In the genomic region with DNA sequence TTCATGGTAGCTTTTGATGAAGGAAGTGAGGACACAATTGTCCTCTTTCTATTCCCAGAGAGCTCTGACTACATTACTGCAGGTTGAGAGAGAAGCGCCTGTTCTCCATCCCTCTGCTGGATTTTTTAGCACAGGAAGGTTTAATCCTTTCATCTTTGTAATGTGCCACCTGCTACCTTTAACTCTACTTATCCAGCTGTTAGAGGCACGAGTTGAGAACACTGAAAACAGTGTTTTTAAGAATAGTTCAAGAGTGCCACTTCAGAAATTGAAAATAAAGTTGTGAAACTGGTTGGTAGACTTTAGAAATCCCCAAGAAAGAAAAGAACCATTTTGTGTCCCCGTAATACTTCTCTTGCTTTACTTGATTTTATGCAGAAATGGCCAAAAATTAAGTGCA, we compare ENCODE assay signal across 25 cellular contexts. TPM values are rescaled to one million over a fixed set of nuclear protein-coding genes. Genes with fewer than 3 reads are reported as not detected.
DNase-seq lines count a peak whose midpoint lies in the region; ATAC-seq, FAIRE-seq and TF ChIP-seq lines count a peak whose summit lies in the region.
"Had no signal": no experiment of that assay in that cellular context is flagged by ENCODE, and none has a peak within 500 bp of the region (broad histone marks: within the 10 kb centered on the region; RNA-seq: fewer than 3 reads in every experiment).

No MANE protein-coding gene starts in this region.

- H3K4me1 ChIP-seq in MM.1S (ENCODE audit: low read length) (0 out of 2 replicates have a peak, but pooled peaks cover 12% of the 10 kb centered on the region), right cardiac atrium (ENCODE audit: control insufficient read depth, insufficient read depth, low read length) (no peaks in the 10 kb centered on the region), body of pancreas (no peaks in the 10 kb centered on the region)
- H3K4me1 ChIP-seq: BE2C had no signal

- ATAC-seq in right cardiac atrium (no peak), HG03432 (IDR thresholded peaks at IDR 0.05; ENCODE audit: unreplicated experiment) (no peak), body of pancreas (no peak)
- ATAC-seq: GM23338, HepG2 had no signal

- peak; percentile 61 for FAIRE-seq in D721Med (lab: Jason Lieb, UNC)
- FAIRE-seq: A204.1, GM12892, GM18507, H54, HepG2 had no signal

- H3K9me3 ChIP-seq in MM.1S (replicated peaks; ENCODE audit: insufficient read depth, low read length) (no peaks in the 10 kb centered on the region), right cardiac atrium (ENCODE audit: control insufficient read depth, low read length) (no peaks in the 10 kb centered on the region), body of pancreas (no peaks in the 10 kb centered on the region)
- H3K9me3 ChIP-seq: BE2C had no signal

- H3K4me3 ChIP-seq in MM.1S (ENCODE audit: low read length) (no peak overlapping the region), right cardiac atrium (ENCODE audit: low read length) (no peak overlapping the region), body of pancreas (no peak overlapping the region)
- H3K4me3 ChIP-seq: GM23338 had no signal

- H3K27me3 ChIP-seq in MM.1S (replicated peaks; ENCODE audit: insufficient read depth, low read length) (no peaks in the 10 kb centered on the region), right cardiac atrium (ENCODE audit: control insufficient read depth, insufficient read depth) (no peaks in the 10 kb centered on the region), body of pancreas (no peaks in the 10 kb centered on the region)

- H2AFZ ChIP-seq in MM.1S (ENCODE audit: low read length), result peak overlapping the region; percentile 27; the same call in 1 of the 2 replicates
- H2AFZ ChIP-seq: GM23338 had no signal

- WGBS in right cardiac atrium, result 73% methylated on average over 3 of the region's 3 CpGs
- WGBS in body of pancreas, 2 donors, result 68 to 80% methylated on average over 3 of the region's 3 CpGs

- no peaks in the 10 kb centered on the region for H4K20me1 ChIP-seq in MM.1S (ENCODE audit: insufficient read depth, low read length)

- no peak for DNase-seq in D721Med (ENCODE audit: insufficient read length, low spot score)
- DNase-seq in MM.1S, result peak; percentile 35
- DNase-seq in left kidney (ENCODE audit: low read depth, low spot score), result peak; percentile 37
- peak; percentile 22 for DNase-seq in pons (ENCODE audit: low spot score)
- DNase-seq in right cardiac atrium, result no peak
- no peak for DNase-seq in body of pancreas
- DNase-seq in NCI-H2227 treated with DMSO at 0.1 percent for 48 hours (lab: John Stamatoyannopoulos, UW), result no peak
- DNase-seq: ACHN; BE2C; C1 segment of cervical spinal cord; CD4-positive, CD25-positive, alpha-beta regulatory T cell; CD8-positive, alpha-beta memory T cell; COR-L47; DMS153; DMS79; GDM1; HCEC 1CT had no signal

- no peaks in the 10 kb centered on the region for H3K9me2 ChIP-seq in MM.1S (replicated peaks; ENCODE audit: insufficient read depth, low read length)

- no peak for TF ChIP-seq POLR2A in body of pancreas (IDR thresholded peaks at IDR 0.05)

- H3K36me3 ChIP-seq in MM.1S (replicated peaks; ENCODE audit: insufficient read depth, low read length), result no peaks in the 10 kb centered on the region
- H3K36me3 ChIP-seq in body of pancreas (replicated peaks in 1 of 2; ENCODE audit: insufficient read depth in 1 of 2, low read depth in 2 of 2), result no peaks in the 10 kb centered on the region
- H3K36me3 ChIP-seq: BE2C had no signal

- no peaks in the 10 kb centered on the region for H3K79me2 ChIP-seq in MM.1S (ENCODE audit: low read length)

- no peak overlapping the region for H3K9ac ChIP-seq in MM.1S (ENCODE audit: low read length)

- peak overlapping the region; percentile 32; the same call in 1 of the 2 replicates for H3K4me2 ChIP-seq in MM.1S (ENCODE audit: low read depth, low read length)
- H3K4me2 ChIP-seq: GM23338 had no signal

- no peaks in the 10 kb centered on the region for H3F3A ChIP-seq in MM.1S (ENCODE audit: insufficient read depth, low read length)

- intact Hi-C loops in right cardiac atrium (cut with DNase I) (no loop called here), body of pancreas (cut with DNase I) (no loop called here)

- H3K27ac ChIP-seq in MM.1S (ENCODE audit: low read length), result peak overlapping the region; percentile 32; the same call in 1 of the 2 replicates
- H3K27ac ChIP-seq in right cardiac atrium (ENCODE audit: low read length), result no peak overlapping the region
- H3K27ac ChIP-seq in body of pancreas, result no peak overlapping the region

- TF ChIP-seq CTCF in D721Med (IDR thresholded peaks at IDR 0.05; ENCODE audit: insufficient read depth, missing control alignments) (no peak), MM.1S (IDR thresholded peaks at IDR 0.05; ENCODE audit: low read length) (no peak), body of pancreas (IDR thresholded peaks at IDR 0.05) (no peak)

RNA-seq across cellular contexts. Expression of gene FREM2, which starts 20.6 kb away (rescaled TPM):
- total RNA-seq in right cardiac atrium, result under 1 TPM in 3 of 4 donors, not detected in 1; under 0.01 to 0.03 (median 0.03) TPM
- 0.02 TPM for polyA plus RNA-seq in right cardiac atrium
- total RNA-seq in body of pancreas, result 10 to 100 TPM; 12.5 to 17.9 TPM
- total RNA-seq: CD4-positive, CD25-positive, alpha-beta regulatory T cell; CD8-positive, alpha-beta memory T cell; HepG2 had no signal
- polyA plus RNA-seq: CD4-positive, CD25-positive, alpha-beta regulatory T cell; CD8-positive, alpha-beta memory T cell; HepG2; IgD-negative memory B cell had no signal

Comparison
In these comparisons a context has a peak if more than half of its experiments do, and no peak if none do; other contexts are left out.
1. DNase-seq: peak in MM.1S (single experiment), left kidney (single experiment) and pons (single experiment); none in D721Med (single experiment), right cardiac atrium (0 of 3), body of pancreas (0 of 4) and NCI-H2227 treated with DMSO at 0.1 percent for 48 hours (single experiment).
2. RNA of gene FREM2, which starts 20.6 kb away (total RNA-seq): 12.5 to 17.9 TPM in body of pancreas; under 0.01 to 0.03 TPM in right cardiac atrium; every median in the first group is over 10 times any median in the second.